Comparison of ENCODE assay signal across 14 cellular contexts in the genomic region with DNA sequence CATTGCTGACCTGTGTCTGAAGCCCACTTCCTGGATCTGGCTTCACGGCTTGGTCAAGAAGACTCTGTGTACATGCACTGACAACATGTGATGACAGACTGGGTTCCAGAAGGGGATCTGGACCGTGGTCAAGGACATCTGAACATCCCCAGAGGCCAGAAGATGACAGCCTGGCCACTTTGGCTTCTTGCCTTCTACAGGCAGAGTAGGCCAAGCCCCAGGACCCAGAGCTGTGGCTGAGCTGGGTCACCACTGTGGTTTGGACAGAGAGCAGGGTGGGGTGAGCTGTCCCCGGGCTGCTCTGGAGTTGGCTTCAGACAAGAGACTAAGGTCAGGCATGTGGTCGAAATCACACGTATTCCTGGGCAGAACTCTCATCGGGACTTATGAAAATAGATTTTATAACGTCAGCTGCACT.
DNase-seq lines count a peak whose midpoint lies in the region; ATAC-seq and TF ChIP-seq lines count a peak whose summit lies in the region.
"Had no signal": no experiment of that assay in that cellular context is flagged by ENCODE, and none has a peak within 500 bp of the region (broad histone marks: within the 10 kb centered on the region; RNA-seq: fewer than 3 reads in every experiment).

No MANE protein-coding gene starts in this region.

- peaks cover 19% of the 10 kb centered on the region for H3K27me3 Mint-ChIP-seq in activated T-helper 17 cell treated with anti-CD3 and anti-CD28 coated beads, Interleukin-2, amount 50 U/mL, for 72 hours
- H3K27me3 Mint-ChIP-seq: type B pancreatic cell had no signal

- no peaks in the 10 kb centered on the region for H3K4me1 ChIP-seq in body of pancreas
- peaks cover 10% of the 10 kb centered on the region for H3K4me1 ChIP-seq in right cardiac atrium (ENCODE audit: control insufficient read depth, insufficient read depth, low read length)
- H3K4me1 ChIP-seq: A549 had no signal

- no peaks in the 10 kb centered on the region for H3K36me3 ChIP-seq in body of pancreas (replicated peaks in 1 of 2; ENCODE audit: insufficient read depth in 1 of 2, low read depth in 2 of 2)

- H3K9me3 ChIP-seq in body of pancreas (no peaks in the 10 kb centered on the region), right cardiac atrium (ENCODE audit: control insufficient read depth, low read length) (no peaks in the 10 kb centered on the region)
- H3K9me3 ChIP-seq: A549 had no signal

- no peak for TF ChIP-seq CTCF in body of pancreas (IDR thresholded peaks at IDR 0.05)

- H3K4me3 Mint-ChIP-seq in activated T-helper 17 cell treated with anti-CD3 and anti-CD28 coated beads, Interleukin-2, amount 50 U/mL, for 72 hours, result no peak overlapping the region
- H3K4me3 Mint-ChIP-seq: type B pancreatic cell had no signal

- H3K27me3 ChIP-seq in body of pancreas (no peaks in the 10 kb centered on the region), right cardiac atrium (ENCODE audit: control insufficient read depth, insufficient read depth) (no peaks in the 10 kb centered on the region)
- H3K27me3 ChIP-seq: hepatocyte had no signal

- no peaks in the 10 kb centered on the region for H3K4me1 Mint-ChIP-seq in activated T-helper 17 cell treated with anti-CD3 and anti-CD28 coated beads, Interleukin-2, amount 50 U/mL, for 72 hours

- peak; percentile 69 for ATAC-seq in body of pancreas
- ATAC-seq in right cardiac atrium, result peak; percentile 96 to 97
- ATAC-seq in activated T-helper 17 cell treated with anti-CD3 and anti-CD28 coated beads, Interleukin-2, amount 50 U/mL, for 72 hours (replicated peaks), result no peak
- ATAC-seq in GM21423 (IDR thresholded peaks at IDR 0.05; ENCODE audit: unreplicated experiment), result no peak
- no peak for ATAC-seq in SK-N-SH treated with all-trans-retinoic acid at 6 μM for 48 hours
- ATAC-seq: A549, Panc1 had no signal

- WGBS in body of pancreas, 2 donors, result 62 to 84% methylated on average over 7 of the region's 7 CpGs
- WGBS in right cardiac atrium, result 19% methylated on average over 7 of the region's 7 CpGs

- peak; percentile 8 for DNase-seq in AG08395 (ENCODE audit: low spot score)
- peak; percentile 24 to 55 (median 32) for DNase-seq in body of pancreas
- DNase-seq in right cardiac atrium, result peak; percentile 74 to 83 (median 83)
- DNase-seq in posterior vena cava (ENCODE audit: low spot score), result peak; percentile 92
- no peak for DNase-seq in COLO829 (ENCODE audit: low spot score)
- DNase-seq: NCI-H1417, NCI-H510A had no signal

- H3K27ac ChIP-seq in body of pancreas (peak overlapping the region in 1 of 4 donors; percentile 25), right cardiac atrium (ENCODE audit: low read length) (peak overlapping the region; percentile 40)
- H3K27ac ChIP-seq: A549, hepatocyte had no signal

- no peak overlapping the region for H3K4me3 ChIP-seq in body of pancreas
- H3K4me3 ChIP-seq in right cardiac atrium (ENCODE audit: low read length), result no peak overlapping the region
- H3K4me3 ChIP-seq: A549, hepatocyte had no signal

- no peaks in the 10 kb centered on the region for H3K36me3 Mint-ChIP-seq in activated T-helper 17 cell treated with anti-CD3 and anti-CD28 coated beads, Interleukin-2, amount 50 U/mL, for 72 hours (ENCODE audit: low read depth)
- H3K36me3 Mint-ChIP-seq: type B pancreatic cell had no signal

- TF ChIP-seq POLR2A in body of pancreas (IDR thresholded peaks at IDR 0.05), result no peak

- H3K27ac Mint-ChIP-seq in activated T-helper 17 cell treated with anti-CD3 and anti-CD28 coated beads, Interleukin-2, amount 50 U/mL, for 72 hours, result no peak overlapping the region
- H3K27ac Mint-ChIP-seq: type B pancreatic cell had no signal

- intact Hi-C loops in body of pancreas (cut with DNase I), result no loop called here
- intact Hi-C loops in right cardiac atrium (cut with DNase I), result no loop called here
- intact Hi-C loops in posterior vena cava (cut with DNase I), result loop anchor here in 1 of 2 donors (5.0 kb wide), 1 partner anchor 278 kb away; no protein-coding TSS in a partner anchor

- H3K9me3 Mint-ChIP-seq in activated T-helper 17 cell treated with anti-CD3 and anti-CD28 coated beads, Interleukin-2, amount 50 U/mL, for 72 hours, result no peaks in the 10 kb centered on the region
- H3K9me3 Mint-ChIP-seq: type B pancreatic cell had no signal

TF ChIP-seq in SK-N-SH treated with all-trans-retinoic acid at 6 μM for 48 hours, 23 proteins besides CTCF, POLR2A, EP300 and RAD21:
- TF ChIP-seq CREB5 (CRISPR knock-in tag; IDR thresholded peaks at IDR 0.05; ENCODE audit: low read depth) (no peak), TOX (CRISPR knock-in tag; IDR thresholded peaks at IDR 0.05; ENCODE audit: borderline replicate concordance) (no peak), BACH2 (CRISPR knock-in tag; IDR thresholded peaks at IDR 0.05; ENCODE audit: borderline replicate concordance) (no peak), ZNF565 (CRISPR knock-in tag; conservative IDR thresholded peaks at IDR 0.05; ENCODE audit: low read depth) (no peak), ZC3H10 (CRISPR knock-in tag; IDR thresholded peaks at IDR 0.05) (no peak), ARNTL (CRISPR knock-in tag; IDR thresholded peaks at IDR 0.05; ENCODE audit: borderline replicate concordance, low read depth) (no peak), ZFP3 (CRISPR knock-in tag; IDR thresholded peaks at IDR 0.05) (no peak), CSRNP3 (CRISPR knock-in tag; IDR thresholded peaks at IDR 0.05) (no peak), ISL1 (CRISPR knock-in tag; IDR thresholded peaks at IDR 0.05) (no peak), GLIS3 (CRISPR knock-in tag; IDR thresholded peaks at IDR 0.05) (no peak), OSR1 (CRISPR knock-in tag; IDR thresholded peaks at IDR 0.05) (no peak), SNAI2 (CRISPR knock-in tag; IDR thresholded peaks at IDR 0.05) (no peak), ZNF8 (CRISPR knock-in tag; IDR thresholded peaks at IDR 0.05) (no peak)
- TF ChIP-seq, protein P1, sequence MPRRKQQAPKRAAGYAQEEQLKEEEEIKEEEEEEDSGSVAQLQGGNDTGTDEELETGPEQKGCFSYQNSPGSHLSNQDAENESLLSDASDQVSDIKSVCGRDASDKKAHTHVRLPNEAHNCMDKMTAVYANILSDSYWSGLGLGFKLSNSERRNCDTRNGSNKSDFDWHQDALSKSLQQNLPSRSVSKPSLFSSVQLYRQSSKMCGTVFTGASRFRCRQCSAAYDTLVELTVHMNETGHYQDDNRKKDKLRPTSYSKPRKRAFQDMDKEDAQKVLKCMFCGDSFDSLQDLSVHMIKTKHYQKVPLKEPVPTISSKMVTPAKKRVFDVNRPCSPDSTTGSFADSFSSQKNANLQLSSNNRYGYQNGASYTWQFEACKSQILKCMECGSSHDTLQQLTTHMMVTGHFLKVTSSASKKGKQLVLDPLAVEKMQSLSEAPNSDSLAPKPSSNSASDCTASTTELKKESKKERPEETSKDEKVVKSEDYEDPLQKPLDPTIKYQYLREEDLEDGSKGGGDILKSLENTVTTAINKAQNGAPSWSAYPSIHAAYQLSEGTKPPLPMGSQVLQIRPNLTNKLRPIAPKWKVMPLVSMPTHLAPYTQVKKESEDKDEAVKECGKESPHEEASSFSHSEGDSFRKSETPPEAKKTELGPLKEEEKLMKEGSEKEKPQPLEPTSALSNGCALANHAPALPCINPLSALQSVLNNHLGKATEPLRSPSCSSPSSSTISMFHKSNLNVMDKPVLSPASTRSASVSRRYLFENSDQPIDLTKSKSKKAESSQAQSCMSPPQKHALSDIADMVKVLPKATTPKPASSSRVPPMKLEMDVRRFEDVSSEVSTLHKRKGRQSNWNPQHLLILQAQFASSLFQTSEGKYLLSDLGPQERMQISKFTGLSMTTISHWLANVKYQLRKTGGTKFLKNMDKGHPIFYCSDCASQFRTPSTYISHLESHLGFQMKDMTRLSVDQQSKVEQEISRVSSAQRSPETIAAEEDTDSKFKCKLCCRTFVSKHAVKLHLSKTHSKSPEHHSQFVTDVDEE (CRISPR knock-in tag; IDR thresholded peaks at IDR 0.05), result no peak
TF ChIP-seq in SK-N-SH treated with all-trans-retinoic acid at 6 μM for 48 hours: peak in this region for 0.

Comparison
In these comparisons a context has a peak if more than half of its experiments do, and no peak if none do; other contexts are left out.
1. ATAC-seq: peak in body of pancreas (single experiment) and right cardiac atrium (2 of 2); none in activated T-helper 17 cell treated with anti-CD3 and anti-CD28 coated beads, Interleukin-2, amount 50 U/mL, for 72 hours (single experiment), GM21423 (single experiment) and SK-N-SH treated with all-trans-retinoic acid at 6 μM for 48 hours (single experiment).